ENCODE assay signal across 9 cellular contexts in genomic region chr7:23529262-23529859, GRCh38. TPM values are rescaled to one million over a fixed set of nuclear protein-coding genes. Genes with fewer than 3 reads are reported as not detected.
DNase-seq lines count a peak whose midpoint lies in the region; ATAC-seq and TF ChIP-seq lines count a peak whose summit lies in the region.
"Had no signal": no experiment of that assay in that cellular context is flagged by ENCODE, and none has a peak within 500 bp of the region (broad histone marks: within the 10 kb centered on the region; RNA-seq: fewer than 3 reads in every experiment).

No MANE protein-coding gene starts in this region.

- H3K4me3 ChIP-seq in CD8-positive, alpha-beta T cell (ENCODE audit: low read depth, low read length), result no peak overlapping the region
- H3K4me3 ChIP-seq in KMS-11 (IDR thresholded peaks at IDR 0.05; ENCODE audit: insufficient read depth, low read depth, low read length) (no peak overlapping the region), coronary artery (peak overlapping the region; percentile 80)

- CTCF ChIA-PET in CD8-positive, alpha-beta T cell (lab: Charles Lee), result interaction anchor here (0.7 to 1.6 kb wide), 4 partner anchors 10 to 251 kb away, joined by 3 to 9 read pairs (median 4); no protein-coding TSS in a partner anchor

- H3K27ac Mint-ChIP-seq in CD8-positive, alpha-beta T cell, result peak overlapping the region; percentile 100
- peak overlapping the region; percentile 13 to 100 (median 100) for H3K27ac Mint-ChIP-seq in naive thymus-derived CD8-positive, alpha-beta T cell

- POLR2A ChIA-PET in CD8-positive, alpha-beta T cell (lab: Charles Lee), result interaction anchor here (0.6 to 1.7 kb wide), 2 partner anchors 9 to 10 kb away, joined by 3 to 4 read pairs; no protein-coding TSS in a partner anchor
- POLR2A ChIA-PET in naive thymus-derived CD8-positive, alpha-beta T cell (lab: Charles Lee), result interaction anchor here (0.6 to 0.8 kb wide), 2 partner anchors 188 to 234 kb away, joined by 3 to 5 read pairs; no protein-coding TSS in a partner anchor

- no peak for TF ChIP-seq CTCF in CD8-positive, alpha-beta T cell (IDR thresholded peaks at IDR 0.05)
- TF ChIP-seq CTCF in KMS-11 (conservative IDR thresholded peaks at IDR 0.05; ENCODE audit: low read depth, low read length), result no peak
- no peak for TF ChIP-seq CTCF in coronary artery (IDR thresholded peaks at IDR 0.05)

- no peak for DNase-seq in CD8-positive, alpha-beta T cell
- DNase-seq in coronary artery (ENCODE audit: low spot score) (no peak), NCI-H1048 (lab: John Stamatoyannopoulos, UW) (no peak), NCI-H446 treated with DMSO at 0.1 percent for 48 hours (lab: John Stamatoyannopoulos, UW) (no peak), DMS153 (lab: John Stamatoyannopoulos, UW) (no peak), HPDE6-E6E7 (ENCODE audit: extremely low spot score) (no peak)
- no peak for DNase-seq in naive thymus-derived CD8-positive, alpha-beta T cell
- DNase-seq: NCI-H1436 had no signal

- intact Hi-C loops in CD8-positive, alpha-beta T cell (cut with DNase I, micrococcal nuclease), result loop anchor here (1.0 to 10.0 kb wide), 6 partner anchors 10 to 515 kb away; partner anchors contain the start of genes HYCC1 (in 1 of the 2) and NUP42 (in 1 of the 2)

- peak overlapping the region; percentile 99 for H3K4me3 Mint-ChIP-seq in CD8-positive, alpha-beta T cell
- H3K4me3 Mint-ChIP-seq in naive thymus-derived CD8-positive, alpha-beta T cell, result peak overlapping the region; percentile 77 to 100 (median 98)

- no peaks in the 10 kb centered on the region for H3K36me3 ChIP-seq in CD8-positive, alpha-beta T cell (ENCODE audit: insufficient read depth, low read length)
- 0 out of 2 replicates have a peak, but pooled peaks cover 6% of the 10 kb centered on the region for H3K36me3 ChIP-seq in KMS-11 (ENCODE audit: insufficient read depth)

- peaks cover 76% of the 10 kb centered on the region for H3K79me2 ChIP-seq in KMS-11 (ENCODE audit: insufficient read depth, low read depth)

- no peaks in the 10 kb centered on the region for H3K9me3 ChIP-seq in CD8-positive, alpha-beta T cell (ENCODE audit: low read length)

- peaks cover 56% of the 10 kb centered on the region for H3K4me1 ChIP-seq in CD8-positive, alpha-beta T cell (ENCODE audit: insufficient read depth, low read length)
- peaks cover 65% of the 10 kb centered on the region for H3K4me1 ChIP-seq in KMS-11 (ENCODE audit: low read depth, poor library complexity, severe bottlenecking)

- H2AFZ ChIP-seq in KMS-11 (ENCODE audit: low read depth), result no peak overlapping the region

- no peaks in the 10 kb centered on the region for H3K27me3 Mint-ChIP-seq in CD8-positive, alpha-beta T cell (ENCODE audit: low read depth)
- no peaks in the 10 kb centered on the region for H3K27me3 Mint-ChIP-seq in naive thymus-derived CD8-positive, alpha-beta T cell

- H3K9ac ChIP-seq in KMS-11, result peak overlapping the region; percentile 100; the same call in 1 of the 2 replicates

- peaks cover 68% of the 10 kb centered on the region for H4K20me1 ChIP-seq in KMS-11 (ENCODE audit: insufficient read depth)

- ATAC-seq in CD8-positive, alpha-beta T cell, result no peak
- ATAC-seq in naive thymus-derived CD8-positive, alpha-beta T cell, result no peak

- H3K9me3 Mint-ChIP-seq in CD8-positive, alpha-beta T cell, result no peaks in the 10 kb centered on the region
- no peaks in the 10 kb centered on the region for H3K9me3 Mint-ChIP-seq in naive thymus-derived CD8-positive, alpha-beta T cell

- H3K36me3 Mint-ChIP-seq in CD8-positive, alpha-beta T cell, result peaks cover 20% of the 10 kb centered on the region
- H3K36me3 Mint-ChIP-seq in naive thymus-derived CD8-positive, alpha-beta T cell, result peaks cover 6 to 22% (median 8%) of the 10 kb centered on the region in 3 donors

- no peaks in the 10 kb centered on the region for H3K27me3 ChIP-seq in CD8-positive, alpha-beta T cell (ENCODE audit: insufficient read depth, low read length)
- no peaks in the 10 kb centered on the region for H3K27me3 ChIP-seq in KMS-11 (ENCODE audit: insufficient read depth, low read depth)

- peaks cover 64% of the 10 kb centered on the region for H3K4me1 Mint-ChIP-seq in CD8-positive, alpha-beta T cell (ENCODE audit: low read depth)
- peaks cover 19 to 71% (median 65%) of the 10 kb centered on the region in 4 donors for H3K4me1 Mint-ChIP-seq in naive thymus-derived CD8-positive, alpha-beta T cell

- peak overlapping the region; percentile 98 for H3K4me2 ChIP-seq in KMS-11

- H3K27ac ChIP-seq in CD8-positive, alpha-beta T cell (ENCODE audit: low read depth, low read length), result peak overlapping the region; percentile 97
- H3K27ac ChIP-seq in KMS-11, result peak overlapping the region; percentile 98; the same call in 1 of the 2 replicates
- no peak overlapping the region for H3K27ac ChIP-seq in coronary artery

RNA-seq across cellular contexts. Expression of gene TRA2A, which starts 2.4 kb away (rescaled TPM):
- 100 to 1,000 TPM; 258 to 271 TPM for total RNA-seq in CD8-positive, alpha-beta T cell
- total RNA-seq in naive thymus-derived CD8-positive, alpha-beta T cell, result 100 to 1,000 TPM; 155 to 157 TPM
- polyA plus RNA-seq in naive thymus-derived CD8-positive, alpha-beta T cell, result 10 to 100 TPM; 33.7 to 57.7 (median 54.7) TPM

RNA-seq across cellular contexts. Expression of gene IGF2BP3, which starts 59.1 kb away (rescaled TPM):
- total RNA-seq in CD8-positive, alpha-beta T cell, result not detected
- not detected for total RNA-seq in naive thymus-derived CD8-positive, alpha-beta T cell
- under 1 TPM in 2 of 3 donors, not detected in 1; 0.09 to 0.64 TPM for polyA plus RNA-seq in naive thymus-derived CD8-positive, alpha-beta T cell

Comparison
In these comparisons a context has a peak if more than half of its experiments do, and no peak if none do; other contexts are left out.
1. H3K27ac ChIP-seq: peak in CD8-positive, alpha-beta T cell (single experiment) and KMS-11 (single experiment); none in coronary artery (0 of 2).